In genomic region chr12:40946612-40947194, GRCh38 we compare ENCODE assay signal across 8 cellular contexts.
DNase-seq lines count a peak whose midpoint lies in the region; ATAC-seq and TF ChIP-seq lines count a peak whose summit lies in the region.

No MANE protein-coding gene starts in this region.

- H3K27me3 ChIP-seq in GM06990 (replicated peaks; ENCODE audit: control insufficient read depth, insufficient read depth, low read length) (no peaks in the 10 kb centered on the region), Karpas-422 (ENCODE audit: low read length) (no peaks in the 10 kb centered on the region), tibial nerve (no peaks in the 10 kb centered on the region)

- H4K20me1 ChIP-seq in Karpas-422 (ENCODE audit: insufficient read depth, low read depth, low read length) = no peaks in the 10 kb centered on the region

- TF ChIP-seq EP300 in tibial nerve (IDR thresholded peaks at IDR 0.05) = no peak

- no peak overlapping the region for H3K4me2 ChIP-seq in Karpas-422 (ENCODE audit: low read depth, low read length, poor library complexity, severe bottlenecking)

- no peak overlapping the region for H3K9ac ChIP-seq in Karpas-422 (ENCODE audit: low read length)

- no peaks in the 10 kb centered on the region for H3K9me2 ChIP-seq in Karpas-422 (replicated peaks; ENCODE audit: insufficient read depth, low read length)

- H3K79me2 ChIP-seq in Karpas-422 (ENCODE audit: low read length) = no peaks in the 10 kb centered on the region

- H3K27ac ChIP-seq in Karpas-422 (ENCODE audit: low read length) (no peak overlapping the region), tibial nerve (no peak overlapping the region)

- DNase-seq in GM06990 (ENCODE audit: extremely low read depth, insufficient read length) (no peak), Karpas-422 (peak; percentile 79), SW480 (ENCODE audit: low spot score) (peak; percentile 38), glomerular visceral epithelial cell (ENCODE audit: extremely low spot score) (peak; percentile 32), tibial nerve (ENCODE audit: low spot score in 2 of 2) (no peak), HuH-7.5 (ENCODE audit: low spot score) (no peak), ureter (ENCODE audit: low spot score) (no peak)

- no peak overlapping the region for H2AFZ ChIP-seq in Karpas-422 (ENCODE audit: low read length)

- H3K4me1 ChIP-seq in Karpas-422 (ENCODE audit: low read length) = peaks cover 10% of the 10 kb centered on the region
- no peaks in the 10 kb centered on the region for H3K4me1 ChIP-seq in tibial nerve

- H3K9me3 ChIP-seq in Karpas-422 (ENCODE audit: low read length) = no peaks in the 10 kb centered on the region
- H3K9me3 ChIP-seq in tibial nerve = no peaks in the 10 kb centered on the region

- H3K4me3 ChIP-seq in GM06990 (replicated peaks; ENCODE audit: low read depth, low read length) (no peak overlapping the region), Karpas-422 (ENCODE audit: low read length) (no peak overlapping the region), tibial nerve (no peak overlapping the region)

- 0 to 5% methylated on average over 1 of the region's 1 CpG for WGBS in tibial nerve, 2 donors

- H3K36me3 ChIP-seq in GM06990 (ENCODE audit: control insufficient read depth, insufficient read depth, low read length) = no peaks in the 10 kb centered on the region
- H3K36me3 ChIP-seq in Karpas-422 (ENCODE audit: insufficient read depth, low read length) = no peaks in the 10 kb centered on the region
- no peaks in the 10 kb centered on the region for H3K36me3 ChIP-seq in tibial nerve

- peak; percentile 50 for TF ChIP-seq CTCF in GM06990 (IDR thresholded peaks at IDR 0.05; ENCODE audit: insufficient read depth, low read length, poor library complexity, severe bottlenecking)
- peak; percentile 45 to 66 (median 55) for TF ChIP-seq CTCF in tibial nerve (IDR thresholded peaks at IDR 0.05)

- TF ChIP-seq POLR2A in tibial nerve (IDR thresholded peaks at IDR 0.05) = no peak

- ATAC-seq in GM19463 (IDR thresholded peaks at IDR 0.05; ENCODE audit: unreplicated experiment) = no peak

Comparison
In these comparisons a context has a peak if more than half of its experiments do, and no peak if none do; other contexts are left out.
1. DNase-seq: peak in Karpas-422 (single experiment), SW480 (single experiment) and glomerular visceral epithelial cell (single experiment); none in GM06990 (single experiment), tibial nerve (0 of 2), HuH-7.5 (single experiment) and ureter (single experiment).